Comparison of ENCODE assay signal across 1 cellular context in the genomic region with DNA sequence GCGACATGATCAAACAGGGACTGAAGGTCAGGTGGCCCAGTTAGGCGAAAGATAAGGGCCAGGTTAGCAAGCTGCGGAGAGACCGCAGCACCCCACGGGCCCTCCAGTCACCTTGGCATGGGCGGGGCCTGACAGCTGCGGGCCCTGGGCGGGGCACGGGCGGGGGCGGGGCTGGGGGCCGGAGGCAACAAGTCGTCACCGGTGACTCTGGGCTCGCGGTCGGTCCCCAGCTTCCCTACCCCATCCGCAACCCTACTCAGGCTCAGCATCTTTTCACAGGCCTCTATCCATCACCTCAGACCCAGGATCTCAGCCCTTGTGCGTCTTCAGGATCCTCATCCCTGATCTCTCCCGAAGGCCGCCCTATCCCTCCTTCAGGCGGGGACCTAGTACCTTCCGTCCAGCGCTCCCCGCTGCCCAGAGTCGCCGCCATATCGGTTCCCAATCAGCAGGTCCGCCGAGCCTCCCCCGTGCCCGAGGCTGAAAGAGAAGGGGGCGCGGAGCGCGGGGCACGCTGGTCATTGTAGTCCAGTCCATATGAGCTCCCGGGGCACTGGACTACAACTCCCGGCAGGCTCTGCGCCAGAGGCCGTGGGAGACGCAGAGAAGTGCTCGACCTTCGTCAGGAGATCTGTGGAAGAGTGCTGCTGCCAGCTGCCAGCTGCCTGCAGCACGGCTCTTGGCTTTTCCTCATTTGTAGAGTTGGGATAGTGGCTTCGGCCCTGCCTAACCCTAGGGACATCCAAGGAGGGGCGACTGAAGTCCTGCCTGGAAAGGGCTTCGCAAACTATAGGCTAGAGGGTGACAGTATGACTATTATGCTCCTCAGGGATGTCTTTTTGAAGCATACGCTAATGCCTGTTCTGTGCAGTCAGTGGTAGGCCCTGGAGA.
TF ChIP-seq lines count a peak whose summit lies in the region.

A gene (minus strand): TSS at position 513 of the 891 bp plus-strand sequence. CDS start 80 bp downstream, at position 433.

TF ChIP-seq in HepG2, 621 proteins besides CTCF, POLR2A, EP300 and RAD21 (continued from another document and continues in another):
- TF ChIP-seq, protein P1, sequence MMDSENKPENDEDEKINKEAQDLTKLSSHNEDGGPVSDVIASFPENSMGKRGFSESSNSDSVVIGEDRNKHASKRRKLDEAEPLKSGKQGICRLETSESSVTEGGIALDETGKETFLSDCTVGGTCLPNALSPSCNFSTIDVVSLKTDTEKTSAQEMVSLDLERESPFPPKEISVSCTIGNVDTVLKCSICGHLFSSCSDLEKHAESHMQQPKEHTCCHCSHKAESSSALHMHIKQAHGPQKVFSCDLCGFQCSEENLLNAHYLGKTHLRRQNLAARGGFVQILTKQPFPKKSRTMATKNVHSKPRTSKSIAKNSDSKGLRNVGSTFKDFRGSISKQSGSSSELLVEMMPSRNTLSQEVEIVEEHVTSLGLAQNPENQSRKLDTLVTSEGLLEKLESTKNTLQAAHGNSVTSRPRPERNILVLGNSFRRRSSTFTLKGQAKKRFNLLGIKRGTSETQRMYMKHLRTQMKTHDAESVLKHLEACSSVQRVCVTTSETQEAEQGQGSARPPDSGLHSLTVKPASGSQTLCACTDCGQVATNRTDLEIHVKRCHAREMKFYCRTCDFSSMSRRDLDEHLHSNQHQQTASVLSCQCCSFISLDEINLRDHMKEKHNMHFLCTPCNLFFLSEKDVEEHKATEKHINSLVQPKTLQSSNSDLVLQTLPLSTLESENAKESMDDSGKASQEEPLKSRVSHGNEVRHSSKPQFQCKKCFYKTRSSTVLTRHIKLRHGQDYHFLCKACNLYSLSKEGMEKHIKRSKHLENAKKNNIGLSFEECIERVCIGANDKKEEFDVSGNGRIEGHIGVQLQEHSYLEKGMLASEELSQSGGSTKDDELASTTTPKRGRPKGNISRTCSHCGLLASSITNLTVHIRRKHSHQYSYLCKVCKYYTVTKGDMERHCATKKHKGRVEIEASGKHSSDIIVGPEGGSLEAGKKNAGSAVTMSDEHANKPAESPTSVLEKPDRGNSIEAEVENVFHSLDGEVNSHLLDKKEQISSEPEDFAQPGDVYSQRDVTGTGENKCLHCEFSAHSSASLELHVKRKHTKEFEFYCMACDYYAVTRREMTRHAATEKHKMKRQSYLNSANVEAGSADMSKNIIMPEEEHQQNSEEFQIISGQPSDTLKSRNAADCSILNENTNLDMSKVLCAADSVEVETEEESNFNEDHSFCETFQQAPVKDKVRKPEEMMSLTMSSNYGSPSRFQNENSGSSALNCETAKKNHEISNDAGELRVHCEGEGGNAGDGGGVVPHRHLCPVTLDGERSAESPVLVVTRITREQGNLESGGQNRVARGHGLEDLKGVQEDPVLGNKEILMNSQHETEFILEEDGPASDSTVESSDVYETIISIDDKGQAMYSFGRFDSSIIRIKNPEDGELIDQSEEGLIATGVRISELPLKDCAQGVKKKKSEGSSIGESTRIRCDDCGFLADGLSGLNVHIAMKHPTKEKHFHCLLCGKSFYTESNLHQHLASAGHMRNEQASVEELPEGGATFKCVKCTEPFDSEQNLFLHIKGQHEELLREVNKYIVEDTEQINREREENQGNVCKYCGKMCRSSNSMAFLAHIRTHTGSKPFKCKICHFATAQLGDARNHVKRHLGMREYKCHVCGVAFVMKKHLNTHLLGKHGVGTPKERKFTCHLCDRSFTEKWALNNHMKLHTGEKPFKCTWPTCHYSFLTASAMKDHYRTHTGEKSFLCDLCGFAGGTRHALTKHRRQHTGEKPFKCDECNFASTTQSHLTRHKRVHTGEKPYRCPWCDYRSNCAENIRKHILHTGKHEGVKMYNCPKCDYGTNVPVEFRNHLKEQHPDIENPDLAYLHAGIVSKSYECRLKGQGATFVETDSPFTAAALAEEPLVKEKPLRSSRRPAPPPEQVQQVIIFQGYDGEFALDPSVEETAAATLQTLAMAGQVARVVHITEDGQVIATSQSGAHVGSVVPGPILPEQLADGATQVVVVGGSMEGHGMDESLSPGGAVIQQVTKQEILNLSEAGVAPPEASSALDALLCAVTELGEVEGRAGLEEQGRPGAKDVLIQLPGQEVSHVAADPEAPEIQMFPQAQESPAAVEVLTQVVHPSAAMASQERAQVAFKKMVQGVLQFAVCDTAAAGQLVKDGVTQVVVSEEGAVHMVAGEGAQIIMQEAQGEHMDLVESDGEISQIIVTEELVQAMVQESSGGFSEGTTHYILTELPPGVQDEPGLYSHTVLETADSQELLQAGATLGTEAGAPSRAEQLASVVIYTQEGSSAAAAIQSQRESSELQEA (CRISPR knock-in tag; IDR thresholded peaks at IDR 0.05; ENCODE audit: not compliant biosample characterization) = peak; percentile 21
- TF ChIP-seq POGZ (CRISPR knock-in tag; IDR thresholded peaks at IDR 0.05) (peak; percentile 42; the same call in 1 of the 2 replicates), KDM5B (CRISPR knock-in tag; IDR thresholded peaks at IDR 0.05; ENCODE audit: borderline replicate concordance) (peak; percentile 82; the same call in 1 of the 2 replicates), JUN (CRISPR knock-in tag; IDR thresholded peaks at IDR 0.05) (no peak), ZFX (CRISPR knock-in tag; IDR thresholded peaks at IDR 0.05; ENCODE audit: low read depth) (peak; percentile 78), IKZF4 (CRISPR knock-in tag; IDR thresholded peaks at IDR 0.05; ENCODE audit: borderline replicate concordance, low read depth, not compliant biosample characterization) (peak; percentile 72), PCBP1 (IDR thresholded peaks at IDR 0.05; ENCODE audit: borderline replicate concordance, low read depth, low read length) (0 out of 2 replicates have a peak, but pooled peaks have one; percentile 27), KAT8 (CRISPR knock-in tag; IDR thresholded peaks at IDR 0.05) (peak; percentile 70), GABPB1 (CRISPR knock-in tag; IDR thresholded peaks at IDR 0.05) (peak; percentile 86), ZNF652 (CRISPR knock-in tag; IDR thresholded peaks at IDR 0.05; ENCODE audit: borderline replicate concordance, low read depth) (no peak), NCOA2 (CRISPR knock-in tag; IDR thresholded peaks at IDR 0.05) (peak; percentile 24; the same call in 1 of the 2 replicates), ERF (CRISPR knock-in tag; IDR thresholded peaks at IDR 0.05) (peak; percentile 38; the same call in 1 of the 2 replicates), TAF1 (CRISPR knock-in tag; IDR thresholded peaks at IDR 0.05) (peak; percentile 68; the same call in 1 of the 2 replicates), HNRNPLL (IDR thresholded peaks at IDR 0.05; ENCODE audit: low read depth, low read length, poor library complexity, severe bottlenecking) (peak; percentile 56), RCOR2 (CRISPR knock-in tag; IDR thresholded peaks at IDR 0.05) (no peak), ZNF678 (CRISPR knock-in tag; IDR thresholded peaks at IDR 0.05) (no peak), ETV5 (CRISPR knock-in tag; IDR thresholded peaks at IDR 0.05; ENCODE audit: borderline replicate concordance) (peak; percentile 52)
- TF ChIP-seq, protein P2, sequence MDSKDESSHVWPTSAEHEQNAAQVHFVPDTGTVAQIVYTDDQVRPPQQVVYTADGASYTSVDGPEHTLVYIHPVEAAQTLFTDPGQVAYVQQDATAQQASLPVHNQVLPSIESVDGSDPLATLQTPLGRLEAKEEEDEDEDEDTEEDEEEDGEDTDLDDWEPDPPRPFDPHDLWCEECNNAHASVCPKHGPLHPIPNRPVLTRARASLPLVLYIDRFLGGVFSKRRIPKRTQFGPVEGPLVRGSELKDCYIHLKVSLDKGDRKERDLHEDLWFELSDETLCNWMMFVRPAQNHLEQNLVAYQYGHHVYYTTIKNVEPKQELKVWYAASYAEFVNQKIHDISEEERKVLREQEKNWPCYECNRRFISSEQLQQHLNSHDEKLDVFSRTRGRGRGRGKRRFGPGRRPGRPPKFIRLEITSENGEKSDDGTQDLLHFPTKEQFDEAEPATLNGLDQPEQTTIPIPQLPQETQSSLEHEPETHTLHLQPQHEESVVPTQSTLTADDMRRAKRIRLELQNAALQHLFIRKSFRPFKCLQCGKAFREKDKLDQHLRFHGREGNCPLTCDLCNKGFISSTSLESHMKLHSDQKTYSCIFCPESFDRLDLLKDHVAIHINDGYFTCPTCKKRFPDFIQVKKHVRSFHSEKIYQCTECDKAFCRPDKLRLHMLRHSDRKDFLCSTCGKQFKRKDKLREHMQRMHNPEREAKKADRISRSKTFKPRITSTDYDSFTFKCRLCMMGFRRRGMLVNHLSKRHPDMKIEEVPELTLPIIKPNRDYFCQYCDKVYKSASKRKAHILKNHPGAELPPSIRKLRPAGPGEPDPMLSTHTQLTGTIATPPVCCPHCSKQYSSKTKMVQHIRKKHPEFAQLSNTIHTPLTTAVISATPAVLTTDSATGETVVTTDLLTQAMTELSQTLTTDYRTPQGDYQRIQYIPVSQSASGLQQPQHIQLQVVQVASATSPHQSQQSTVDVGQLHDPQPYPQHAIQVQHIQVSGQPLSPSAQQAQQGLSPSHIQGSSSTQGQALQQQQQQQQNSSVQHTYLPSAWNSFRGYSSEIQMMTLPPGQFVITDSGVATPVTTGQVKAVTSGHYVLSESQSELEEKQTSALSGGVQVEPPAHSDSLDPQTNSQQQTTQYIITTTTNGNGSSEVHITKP (CRISPR knock-in tag; IDR thresholded peaks at IDR 0.05; ENCODE audit: low read depth) = peak; percentile 67
- TF ChIP-seq, protein P3, sequence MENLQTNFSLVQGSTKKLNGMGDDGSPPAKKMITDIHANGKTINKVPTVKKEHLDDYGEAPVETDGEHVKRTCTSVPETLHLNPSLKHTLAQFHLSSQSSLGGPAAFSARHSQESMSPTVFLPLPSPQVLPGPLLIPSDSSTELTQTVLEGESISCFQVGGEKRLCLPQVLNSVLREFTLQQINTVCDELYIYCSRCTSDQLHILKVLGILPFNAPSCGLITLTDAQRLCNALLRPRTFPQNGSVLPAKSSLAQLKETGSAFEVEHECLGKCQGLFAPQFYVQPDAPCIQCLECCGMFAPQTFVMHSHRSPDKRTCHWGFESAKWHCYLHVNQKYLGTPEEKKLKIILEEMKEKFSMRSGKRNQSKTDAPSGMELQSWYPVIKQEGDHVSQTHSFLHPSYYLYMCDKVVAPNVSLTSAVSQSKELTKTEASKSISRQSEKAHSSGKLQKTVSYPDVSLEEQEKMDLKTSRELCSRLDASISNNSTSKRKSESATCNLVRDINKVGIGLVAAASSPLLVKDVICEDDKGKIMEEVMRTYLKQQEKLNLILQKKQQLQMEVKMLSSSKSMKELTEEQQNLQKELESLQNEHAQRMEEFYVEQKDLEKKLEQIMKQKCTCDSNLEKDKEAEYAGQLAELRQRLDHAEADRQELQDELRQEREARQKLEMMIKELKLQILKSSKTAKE (CRISPR knock-in tag; IDR thresholded peaks at IDR 0.05; ENCODE audit: borderline replicate concordance) = no peak
- TF ChIP-seq, protein P4, sequence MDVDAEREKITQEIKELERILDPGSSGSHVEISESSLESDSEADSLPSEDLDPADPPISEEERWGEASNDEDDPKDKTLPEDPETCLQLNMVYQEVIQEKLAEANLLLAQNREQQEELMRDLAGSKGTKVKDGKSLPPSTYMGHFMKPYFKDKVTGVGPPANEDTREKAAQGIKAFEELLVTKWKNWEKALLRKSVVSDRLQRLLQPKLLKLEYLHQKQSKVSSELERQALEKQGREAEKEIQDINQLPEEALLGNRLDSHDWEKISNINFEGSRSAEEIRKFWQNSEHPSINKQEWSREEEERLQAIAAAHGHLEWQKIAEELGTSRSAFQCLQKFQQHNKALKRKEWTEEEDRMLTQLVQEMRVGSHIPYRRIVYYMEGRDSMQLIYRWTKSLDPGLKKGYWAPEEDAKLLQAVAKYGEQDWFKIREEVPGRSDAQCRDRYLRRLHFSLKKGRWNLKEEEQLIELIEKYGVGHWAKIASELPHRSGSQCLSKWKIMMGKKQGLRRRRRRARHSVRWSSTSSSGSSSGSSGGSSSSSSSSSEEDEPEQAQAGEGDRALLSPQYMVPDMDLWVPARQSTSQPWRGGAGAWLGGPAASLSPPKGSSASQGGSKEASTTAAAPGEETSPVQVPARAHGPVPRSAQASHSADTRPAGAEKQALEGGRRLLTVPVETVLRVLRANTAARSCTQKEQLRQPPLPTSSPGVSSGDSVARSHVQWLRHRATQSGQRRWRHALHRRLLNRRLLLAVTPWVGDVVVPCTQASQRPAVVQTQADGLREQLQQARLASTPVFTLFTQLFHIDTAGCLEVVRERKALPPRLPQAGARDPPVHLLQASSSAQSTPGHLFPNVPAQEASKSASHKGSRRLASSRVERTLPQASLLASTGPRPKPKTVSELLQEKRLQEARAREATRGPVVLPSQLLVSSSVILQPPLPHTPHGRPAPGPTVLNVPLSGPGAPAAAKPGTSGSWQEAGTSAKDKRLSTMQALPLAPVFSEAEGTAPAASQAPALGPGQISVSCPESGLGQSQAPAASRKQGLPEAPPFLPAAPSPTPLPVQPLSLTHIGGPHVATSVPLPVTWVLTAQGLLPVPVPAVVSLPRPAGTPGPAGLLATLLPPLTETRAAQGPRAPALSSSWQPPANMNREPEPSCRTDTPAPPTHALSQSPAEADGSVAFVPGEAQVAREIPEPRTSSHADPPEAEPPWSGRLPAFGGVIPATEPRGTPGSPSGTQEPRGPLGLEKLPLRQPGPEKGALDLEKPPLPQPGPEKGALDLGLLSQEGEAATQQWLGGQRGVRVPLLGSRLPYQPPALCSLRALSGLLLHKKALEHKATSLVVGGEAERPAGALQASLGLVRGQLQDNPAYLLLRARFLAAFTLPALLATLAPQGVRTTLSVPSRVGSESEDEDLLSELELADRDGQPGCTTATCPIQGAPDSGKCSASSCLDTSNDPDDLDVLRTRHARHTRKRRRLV (CRISPR knock-in tag; IDR thresholded peaks at IDR 0.05) = peak; percentile 94
- TF ChIP-seq, protein P5, sequence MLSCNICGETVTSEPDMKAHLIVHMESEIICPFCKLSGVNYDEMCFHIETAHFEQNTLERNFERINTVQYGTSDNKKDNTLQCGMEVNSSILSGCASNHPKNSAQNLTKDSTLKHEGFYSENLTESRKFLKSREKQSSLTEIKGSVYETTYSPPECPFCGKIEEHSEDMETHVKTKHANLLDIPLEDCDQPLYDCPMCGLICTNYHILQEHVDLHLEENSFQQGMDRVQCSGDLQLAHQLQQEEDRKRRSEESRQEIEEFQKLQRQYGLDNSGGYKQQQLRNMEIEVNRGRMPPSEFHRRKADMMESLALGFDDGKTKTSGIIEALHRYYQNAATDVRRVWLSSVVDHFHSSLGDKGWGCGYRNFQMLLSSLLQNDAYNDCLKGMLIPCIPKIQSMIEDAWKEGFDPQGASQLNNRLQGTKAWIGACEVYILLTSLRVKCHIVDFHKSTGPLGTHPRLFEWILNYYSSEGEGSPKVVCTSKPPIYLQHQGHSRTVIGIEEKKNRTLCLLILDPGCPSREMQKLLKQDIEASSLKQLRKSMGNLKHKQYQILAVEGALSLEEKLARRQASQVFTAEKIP (CRISPR knock-in tag; IDR thresholded peaks at IDR 0.05; ENCODE audit: borderline replicate concordance) = no peak
- TF ChIP-seq, protein P6, sequence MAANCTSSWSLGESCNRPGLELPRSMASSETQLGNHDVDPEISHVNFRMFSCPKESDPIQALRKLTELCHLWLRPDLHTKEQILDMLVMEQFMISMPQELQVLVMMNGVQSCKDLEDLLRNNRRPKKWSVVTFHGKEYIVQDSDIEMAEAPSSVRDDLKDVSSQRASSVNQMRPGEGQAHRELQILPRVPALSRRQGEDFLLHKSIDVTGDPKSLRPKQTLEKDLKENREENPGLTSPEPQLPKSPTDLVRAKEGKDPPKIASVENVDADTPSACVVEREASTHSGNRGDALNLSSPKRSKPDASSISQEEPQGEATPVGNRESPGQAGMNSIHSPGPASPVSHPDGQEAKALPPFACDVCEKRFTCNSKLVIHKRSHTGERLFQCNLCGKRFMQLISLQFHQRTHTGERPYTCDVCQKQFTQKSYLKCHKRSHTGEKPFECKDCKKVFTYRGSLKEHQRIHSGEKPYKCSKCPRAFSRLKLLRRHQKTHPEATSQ (CRISPR knock-in tag; IDR thresholded peaks at IDR 0.05; ENCODE audit: borderline replicate concordance) = no peak
